ENCODE assay signal across 18 cellular contexts in the genomic region with DNA sequence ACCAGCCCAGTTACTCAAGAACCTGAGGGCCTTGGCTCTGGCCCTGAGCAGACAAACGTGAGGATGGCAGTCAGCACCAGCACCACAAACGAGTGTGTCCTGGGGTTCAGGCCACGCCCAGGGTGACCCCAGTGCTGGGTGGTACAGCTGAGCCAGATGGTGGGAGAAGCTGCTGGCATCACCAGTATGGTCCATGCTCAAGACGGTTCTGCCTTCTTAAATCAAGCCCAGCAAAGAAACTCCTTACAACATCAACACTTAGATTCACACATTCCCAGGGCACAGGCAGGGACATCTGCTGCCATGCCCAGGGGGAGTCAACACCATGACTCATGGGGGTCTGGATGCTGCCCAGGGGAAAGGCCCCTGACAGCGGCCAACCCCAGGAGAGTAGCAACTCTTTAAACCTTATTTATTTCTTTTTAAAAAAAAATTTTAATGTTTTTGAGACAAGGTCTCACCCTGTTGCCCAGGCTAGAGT. TPM values are rescaled to one million over a fixed set of nuclear protein-coding genes. Genes with fewer than 3 reads are reported as not detected.
DNase-seq lines count a peak whose midpoint lies in the region; ATAC-seq and TF ChIP-seq lines count a peak whose summit lies in the region.
"Had no signal": no experiment of that assay in that cellular context is flagged by ENCODE, and none has a peak within 500 bp of the region (broad histone marks: within the 10 kb centered on the region; RNA-seq: fewer than 3 reads in every experiment).

No MANE protein-coding gene starts in this region.

- H3K9me1 ChIP-seq in IMR-90 (ENCODE audit: insufficient read depth, low read length), result peaks cover 3% of the 10 kb centered on the region; the same call in 1 of the 2 replicates

- no peak overlapping the region for H3K4me3 Mint-ChIP-seq in stimulated activated effector memory CD8-positive, alpha-beta T cell treated with anti-CD3 and anti-CD28 coated beads, Interleukin-12 subunit alpha, Interleukin-12 subunit beta, amount 100 ng/mL, for 72 hours
- H3K4me3 Mint-ChIP-seq: H9 had no signal

- H3K18ac ChIP-seq in IMR-90 (ENCODE audit: low read depth, low read length), result no peak overlapping the region

- dilution Hi-C loops in IMR-90 (cut with HindIII; ENCODE audit: low sequenced_read_pairs, unreplicated experiment), result no loop called here

- TF ChIP-seq CTCF in IMR-90 (conservative IDR thresholded peaks at IDR 0.05; ENCODE audit: low read depth, low read length), result no peak
- no peak for TF ChIP-seq CTCF in lower lobe of right lung (IDR thresholded peaks at IDR 0.05)

- no peak overlapping the region for H2BK5ac ChIP-seq in IMR-90 (ENCODE audit: low read depth, low read length, poor library complexity, severe bottlenecking)

- H2BK20ac ChIP-seq in IMR-90 (ENCODE audit: low read depth, low read length), result no peak overlapping the region

- H3K36me3 Mint-ChIP-seq in stimulated activated effector memory CD8-positive, alpha-beta T cell treated with anti-CD3 and anti-CD28 coated beads, Interleukin-12 subunit alpha, Interleukin-12 subunit beta, amount 100 ng/mL, for 72 hours, result peaks cover 85% of the 10 kb centered on the region

- H2BK120ac ChIP-seq in IMR-90 (ENCODE audit: low read depth, low read length), result no peak overlapping the region

- no peak overlapping the region for H3K14ac ChIP-seq in IMR-90 (replicated peaks; ENCODE audit: low read depth, low read length)

- no peak overlapping the region for H2BK15ac ChIP-seq in IMR-90 (ENCODE audit: low read depth, low read length)

- no peaks in the 10 kb centered on the region for H3K4me1 ChIP-seq in IMR-90 (ENCODE audit: control insufficient read depth, insufficient read depth, low read length)
- H3K4me1 ChIP-seq in lower lobe of right lung, result no peaks in the 10 kb centered on the region
- H3K4me1 ChIP-seq: BLaER1 had no signal

- no peak overlapping the region for H4K91ac ChIP-seq in IMR-90 (ENCODE audit: insufficient read depth, low read depth, low read length)

- H3K9me3 Mint-ChIP-seq in stimulated activated effector memory CD8-positive, alpha-beta T cell treated with anti-CD3 and anti-CD28 coated beads, Interleukin-12 subunit alpha, Interleukin-12 subunit beta, amount 100 ng/mL, for 72 hours, result no peaks in the 10 kb centered on the region
- H3K9me3 Mint-ChIP-seq: H9 had no signal

- peak overlapping the region; percentile 46 for H2AK9ac ChIP-seq in IMR-90 (replicated peaks; ENCODE audit: low read depth, low read length, poor library complexity)

- intact Hi-C loops in IMR-90 (cut with micrococcal nuclease) (no loop called here), lower lobe of right lung (cut with DNase I) (no loop called here)

- H4K20me1 ChIP-seq in IMR-90 (ENCODE audit: insufficient read depth, low read length), result no peaks in the 10 kb centered on the region

- no peak overlapping the region for H3K4me2 ChIP-seq in IMR-90 (ENCODE audit: low read depth, low read length)
- H3K4me2 ChIP-seq: BLaER1, KMS-11 had no signal

- POLR2A ChIA-PET in IMR-90 (lab: Charles Lee; ENCODE audit: unreplicated experiment), result no interaction called here

- no peak overlapping the region for H3K4ac ChIP-seq in IMR-90 (ENCODE audit: low read depth, low read length)

- H4K5ac ChIP-seq in IMR-90 (ENCODE audit: low read depth, low read length), result no peak overlapping the region

- ATAC-seq in IMR-90 (ENCODE audit: low read depth) (no peak), lower lobe of right lung (no peak), GM19455 (IDR thresholded peaks at IDR 0.05; ENCODE audit: unreplicated experiment) (no peak)
- no peak for ATAC-seq in stimulated activated effector memory CD8-positive, alpha-beta T cell treated with anti-CD3 and anti-CD28 coated beads, Interleukin-12 subunit alpha, Interleukin-12 subunit beta, amount 100 ng/mL, for 72 hours
- ATAC-seq: Panc1 had no signal

- no peak for TF ChIP-seq RAD21 in IMR-90 (IDR thresholded peaks at IDR 0.05; ENCODE audit: low read length)

- H2AFZ ChIP-seq in IMR-90 (replicated peaks; ENCODE audit: low read length, poor library complexity), result no peak overlapping the region

- H3K9me3 ChIP-seq in IMR-90 (ENCODE audit: control insufficient read depth, insufficient read depth, low read length) (no peaks in the 10 kb centered on the region), lower lobe of right lung (no peaks in the 10 kb centered on the region)
- H3K9me3 ChIP-seq: BLaER1 had no signal

- H2AK5ac ChIP-seq in IMR-90 (ENCODE audit: low read depth, low read length), result no peak overlapping the region

- no peak overlapping the region for H3K23ac ChIP-seq in IMR-90 (ENCODE audit: low read depth, low read length)

- WGBS in IMR-90 (ENCODE audit: extremely low coverage in 2 of 2, insufficient read length in 1 of 2), 2 experiments, result 100% methylated on average over 1 of the region's 5 CpGs; no CpG with 5 or more reads in 1 of the 2 experiments

- peaks cover 6% of the 10 kb centered on the region for H3K4me1 Mint-ChIP-seq in stimulated activated effector memory CD8-positive, alpha-beta T cell treated with anti-CD3 and anti-CD28 coated beads, Interleukin-12 subunit alpha, Interleukin-12 subunit beta, amount 100 ng/mL, for 72 hours
- H3K4me1 Mint-ChIP-seq: H9 had no signal

- H3K79me1 ChIP-seq in IMR-90 (ENCODE audit: low read depth in 1 of 2, low read length in 2 of 2), result peaks cover 4 to 15% of the 10 kb centered on the region in 2 experiments

- H4K8ac ChIP-seq in IMR-90 (ENCODE audit: low read depth in 2 of 2, low read length in 2 of 2), result no peak overlapping the region

- no peak for TF ChIP-seq POLR2A in IMR-90 (IDR thresholded peaks at IDR 0.05; ENCODE audit: low read depth, low read length)

- H3K4me3 ChIP-seq in IMR-90 (ENCODE audit: insufficient read depth, low read depth, low read length) (no peak overlapping the region), lower lobe of right lung (no peak overlapping the region)
- H3K4me3 ChIP-seq: BLaER1 had no signal

- peak overlapping the region; percentile 43 for H3K27ac Mint-ChIP-seq in stimulated activated effector memory CD8-positive, alpha-beta T cell treated with anti-CD3 and anti-CD28 coated beads, Interleukin-12 subunit alpha, Interleukin-12 subunit beta, amount 100 ng/mL, for 72 hours

- no TSS peak for BruUV-seq in IMR-90 (replicated peaks; lab: Mats Ljungman, UMichigan)

- CTCF ChIA-PET in IMR-90 (lab: Yijun Ruan, JAX), result no interaction called here

- no peak overlapping the region for H3K9ac ChIP-seq in IMR-90 (ENCODE audit: low read depth, low read length)
- H3K9ac ChIP-seq: BLaER1, KMS-11 had no signal

- H3K27me3 ChIP-seq in IMR-90 (ENCODE audit: control insufficient read depth, insufficient read depth, low read length) (no peaks in the 10 kb centered on the region), lower lobe of right lung (ENCODE audit: low read depth) (no peaks in the 10 kb centered on the region)
- H3K27me3 ChIP-seq: BLaER1 had no signal

- H3K36me3 ChIP-seq in IMR-90 (ENCODE audit: control insufficient read depth, insufficient read depth, low read length) (peaks cover 67% of the 10 kb centered on the region), lower lobe of right lung (peaks cover 100% of the 10 kb centered on the region)

- DNase-seq in AG08395 (ENCODE audit: low spot score) (peak; percentile 26), IMR-90 (no peak), lower lobe of right lung (peak; percentile 32), AML-193 (lab: John Stamatoyannopoulos, UW) (no peak), DMS79 (lab: John Stamatoyannopoulos, UW) (no peak)
- DNase-seq in stimulated activated effector memory CD8-positive, alpha-beta T cell treated with anti-CD3 and anti-CD28 coated beads, Interleukin-12 subunit alpha, Interleukin-12 subunit beta, amount 100 ng/mL, for 72 hours (ENCODE audit: low spot score in 2 of 2), result no peak
- DNase-seq: ACHN, DMS 273 treated with DMSO at 0.1 percent for 48 hours, MM.1S, NCI-H1105 treated with DMSO at 0.1 percent for 48 hours, NCI-H1930, NCI-H510A treated with DMSO at 0.1 percent for 48 hours, Right ventricle myocardium superior had no signal

- no peak overlapping the region for H3K56ac ChIP-seq in IMR-90 (ENCODE audit: extremely low read depth, insufficient read depth, low read length)

- H3K27ac ChIP-seq in IMR-90 (ENCODE audit: insufficient read depth, low read length), result no peak overlapping the region
- H3K27ac ChIP-seq in lower lobe of right lung, result no peak overlapping the region
- H3K27ac ChIP-seq: BLaER1, KMS-11 had no signal

- in situ Hi-C loops in IMR-90 (cut with MboI; ENCODE audit: low sequenced_read_pairs), result loop anchor here (5.0 to 10.0 kb wide), 3 partner anchors 204 to 504 kb away; a partner anchor contains a TSS

TF ChIP-seq in IMR-90, 13 proteins besides CTCF, POLR2A, EP300 and RAD21 (continues in another document):
- TF ChIP-seq, protein P1, sequence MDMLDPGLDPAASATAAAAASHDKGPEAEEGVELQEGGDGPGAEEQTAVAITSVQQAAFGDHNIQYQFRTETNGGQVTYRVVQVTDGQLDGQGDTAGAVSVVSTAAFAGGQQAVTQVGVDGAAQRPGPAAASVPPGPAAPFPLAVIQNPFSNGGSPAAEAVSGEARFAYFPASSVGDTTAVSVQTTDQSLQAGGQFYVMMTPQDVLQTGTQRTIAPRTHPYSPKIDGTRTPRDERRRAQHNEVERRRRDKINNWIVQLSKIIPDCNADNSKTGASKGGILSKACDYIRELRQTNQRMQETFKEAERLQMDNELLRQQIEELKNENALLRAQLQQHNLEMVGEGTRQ (IDR thresholded peaks at IDR 0.05; ENCODE audit: low read depth, low read length), result no peak
- TF ChIP-seq RFX5 (IDR thresholded peaks at IDR 0.05; ENCODE audit: low read depth, low read length) (no peak), SMC3 (IDR thresholded peaks at IDR 0.05; ENCODE audit: low read depth, low read length) (no peak), NFE2L2 (IDR thresholded peaks at IDR 0.05; ENCODE audit: low read depth, low read length) (no peak), MAFK (IDR thresholded peaks at IDR 0.05; ENCODE audit: low read depth, low read length) (no peak), RCOR1 (IDR thresholded peaks at IDR 0.05; ENCODE audit: insufficient replicate concordance, low read length) (no peak), MAZ (IDR thresholded peaks at IDR 0.05; ENCODE audit: borderline replicate concordance, low read depth, low read length) (no peak)
- TF ChIP-seq, protein P2, sequence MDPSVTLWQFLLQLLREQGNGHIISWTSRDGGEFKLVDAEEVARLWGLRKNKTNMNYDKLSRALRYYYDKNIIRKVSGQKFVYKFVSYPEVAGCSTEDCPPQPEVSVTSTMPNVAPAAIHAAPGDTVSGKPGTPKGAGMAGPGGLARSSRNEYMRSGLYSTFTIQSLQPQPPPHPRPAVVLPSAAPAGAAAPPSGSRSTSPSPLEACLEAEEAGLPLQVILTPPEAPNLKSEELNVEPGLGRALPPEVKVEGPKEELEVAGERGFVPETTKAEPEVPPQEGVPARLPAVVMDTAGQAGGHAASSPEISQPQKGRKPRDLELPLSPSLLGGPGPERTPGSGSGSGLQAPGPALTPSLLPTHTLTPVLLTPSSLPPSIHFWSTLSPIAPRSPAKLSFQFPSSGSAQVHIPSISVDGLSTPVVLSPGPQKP (IDR thresholded peaks at IDR 0.05; ENCODE audit: borderline replicate concordance, low read depth, low read length), result no peak

RNA-seq across cellular contexts. Expression of a gene that starts 31.3 kb away (rescaled TPM):
- total RNA-seq in IMR-90 (2012; rRNA removed) (25.1 and 27.5 TPM in 2 replicates), lower lobe of right lung (7.3 TPM)
- polyA plus RNA-seq in IMR-90 (2012; rRNA removed), result 25.3 and 26.8 TPM in 2 replicates
- polyA plus RNA-seq in IMR-90 (2012; cell fraction: cytosol; rRNA removed), result 12.5 and 13.1 TPM in 2 replicates
- 40.6 and 52.6 TPM in 2 replicates for polyA plus RNA-seq in IMR-90 (2012; cell fraction: nucleus; rRNA removed; ENCODE audit: low replicate concordance)

Comparison
In these comparisons a context has a peak if more than half of its experiments do, and no peak if none do; other contexts are left out.
1. DNase-seq: peak in AG08395 (single experiment) and lower lobe of right lung (single experiment); none in IMR-90 (single experiment), stimulated activated effector memory CD8-positive, alpha-beta T cell treated with anti-CD3 and anti-CD28 coated beads, Interleukin-12 subunit alpha, Interleukin-12 subunit beta, amount 100 ng/mL, for 72 hours (0 of 2), AML-193 (0 of 2) and DMS79 (single experiment).